In the genomic region with DNA sequence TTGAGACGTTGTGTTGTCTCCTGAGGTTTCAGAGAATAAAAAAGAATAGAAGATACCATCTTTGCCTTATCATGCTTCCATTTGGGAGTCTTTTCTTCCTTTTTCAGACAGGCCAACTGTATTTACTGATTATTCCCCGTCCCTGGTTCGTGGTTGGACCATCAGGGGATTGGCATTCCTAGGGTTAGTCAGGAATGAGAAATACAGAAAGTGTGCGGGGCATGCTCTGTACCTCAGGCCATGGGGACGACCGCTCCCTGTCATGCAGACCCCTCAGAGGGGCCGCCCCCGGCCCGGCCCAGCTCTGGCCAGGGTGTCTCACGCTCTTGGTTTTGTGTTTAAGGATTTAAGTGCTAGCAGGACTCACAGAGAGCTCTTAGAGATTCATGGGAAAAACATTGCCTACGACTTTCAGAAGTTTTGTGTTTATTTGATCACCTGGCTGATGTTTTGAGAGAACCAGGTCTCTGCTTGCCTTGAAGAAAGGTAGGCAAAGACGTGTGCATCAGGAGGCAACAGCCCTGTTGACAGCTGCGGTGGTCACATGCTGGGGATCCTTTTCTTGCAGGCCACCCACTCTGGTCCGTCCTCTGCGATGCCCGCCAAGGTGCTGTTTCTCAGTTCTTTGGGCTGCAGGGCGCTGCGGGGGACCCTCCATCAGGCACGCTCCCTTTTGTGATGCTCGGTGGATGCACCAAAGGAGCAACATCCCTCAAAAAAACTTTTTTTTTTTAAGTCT, we compare ENCODE assay signal across 1 cellular context.
TF ChIP-seq lines count a peak whose summit lies in the region.

No MANE protein-coding gene starts in this region.

TF ChIP-seq in IMR-90, 13 proteins besides CTCF, POLR2A, EP300 and RAD21 (continued from another document):
- TF ChIP-seq MXI1 (IDR thresholded peaks at IDR 0.05; ENCODE audit: borderline replicate concordance, low read depth, low read length) (no peak), MAZ (IDR thresholded peaks at IDR 0.05; ENCODE audit: borderline replicate concordance, low read depth, low read length) (no peak), BHLHE40 (IDR thresholded peaks at IDR 0.05; ENCODE audit: low read depth, low read length) (no peak), RCOR1 (IDR thresholded peaks at IDR 0.05; ENCODE audit: insufficient replicate concordance, low read length) (no peak), CHD1 (IDR thresholded peaks at IDR 0.05; ENCODE audit: low read depth, low read length) (no peak)
- TF ChIP-seq, protein P1, sequence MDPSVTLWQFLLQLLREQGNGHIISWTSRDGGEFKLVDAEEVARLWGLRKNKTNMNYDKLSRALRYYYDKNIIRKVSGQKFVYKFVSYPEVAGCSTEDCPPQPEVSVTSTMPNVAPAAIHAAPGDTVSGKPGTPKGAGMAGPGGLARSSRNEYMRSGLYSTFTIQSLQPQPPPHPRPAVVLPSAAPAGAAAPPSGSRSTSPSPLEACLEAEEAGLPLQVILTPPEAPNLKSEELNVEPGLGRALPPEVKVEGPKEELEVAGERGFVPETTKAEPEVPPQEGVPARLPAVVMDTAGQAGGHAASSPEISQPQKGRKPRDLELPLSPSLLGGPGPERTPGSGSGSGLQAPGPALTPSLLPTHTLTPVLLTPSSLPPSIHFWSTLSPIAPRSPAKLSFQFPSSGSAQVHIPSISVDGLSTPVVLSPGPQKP (IDR thresholded peaks at IDR 0.05; ENCODE audit: borderline replicate concordance, low read depth, low read length) = no peak
